ENCODE assay signal across 9 cellular contexts in the genomic region with DNA sequence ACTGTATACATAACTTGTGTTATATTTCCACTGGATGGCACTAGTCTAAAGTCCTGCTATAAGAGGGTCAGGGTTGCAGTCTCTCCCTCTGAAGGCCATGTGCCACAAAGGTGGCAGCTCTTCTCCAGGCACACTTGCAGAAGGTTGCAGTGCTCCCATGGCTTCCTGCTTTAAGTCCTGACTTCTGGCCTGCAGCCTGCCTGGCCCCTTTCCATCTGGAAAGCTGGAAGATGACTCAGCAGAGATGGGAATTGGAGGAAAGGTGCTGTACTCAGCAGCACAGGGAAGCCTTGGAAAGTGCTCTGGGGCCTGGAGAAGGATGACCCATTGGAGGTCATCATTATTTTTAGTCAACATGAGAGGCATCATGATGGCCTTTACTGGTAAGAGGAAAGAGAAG.
DNase-seq lines count a peak whose midpoint lies in the region; ATAC-seq and TF ChIP-seq lines count a peak whose summit lies in the region.
"Had no signal": no experiment of that assay in that cellular context is flagged by ENCODE, and none has a peak within 500 bp of the region (broad histone marks: within the 10 kb centered on the region; RNA-seq: fewer than 3 reads in every experiment).

No MANE protein-coding gene starts in this region.

- TF ChIP-seq CTCF in AG09319 (IDR thresholded peaks at IDR 0.05; ENCODE audit: low read depth, low read length) (no peak), epithelial cell of esophagus (IDR thresholded peaks at IDR 0.05; ENCODE audit: insufficient read depth, low read depth, low read length, missing control alignments) (no peak), nephron (IDR thresholded peaks at IDR 0.05; ENCODE audit: unreplicated experiment in 3 of 3) (no peak), nephron progenitor cell (IDR thresholded peaks at IDR 0.05) (no peak)

- no peak for ATAC-seq in HG03175 (IDR thresholded peaks at IDR 0.05; ENCODE audit: unreplicated experiment)

- H3K27me3 Mint-ChIP-seq in nephron (ENCODE audit: low read depth) (no peaks in the 10 kb centered on the region), nephron progenitor cell (ENCODE audit: low read depth, poor library complexity) (no peaks in the 10 kb centered on the region)

- no peak overlapping the region for H3K4me3 Mint-ChIP-seq in nephron
- no peak overlapping the region for H3K4me3 Mint-ChIP-seq in nephron progenitor cell
- H3K4me3 Mint-ChIP-seq: activated naive CD4-positive, alpha-beta T cell treated with anti-CD3 and anti-CD28 coated beads, Interleukin-2, amount 50 U/mL, for 24 hours had no signal

- H3K27ac Mint-ChIP-seq in nephron (peak overlapping the region in 2 of 3 experiments; percentile 48 to 75), nephron progenitor cell (no peak overlapping the region)
- H3K27ac Mint-ChIP-seq: activated naive CD4-positive, alpha-beta T cell treated with anti-CD3 and anti-CD28 coated beads, Interleukin-2, amount 50 U/mL, for 24 hours had no signal

- H3K36me3 Mint-ChIP-seq in nephron (ENCODE audit: low read depth): no peaks in the 10 kb centered on the region
- H3K36me3 Mint-ChIP-seq in nephron progenitor cell (ENCODE audit: low read depth): no peaks in the 10 kb centered on the region
- H3K36me3 Mint-ChIP-seq: activated naive CD4-positive, alpha-beta T cell treated with anti-CD3 and anti-CD28 coated beads, Interleukin-2, amount 50 U/mL, for 24 hours had no signal

- peaks cover 19% of the 10 kb centered on the region for H3K4me1 Mint-ChIP-seq in nephron
- peaks cover 15% of the 10 kb centered on the region for H3K4me1 Mint-ChIP-seq in nephron progenitor cell
- H3K4me1 Mint-ChIP-seq: activated naive CD4-positive, alpha-beta T cell treated with anti-CD3 and anti-CD28 coated beads, Interleukin-2, amount 50 U/mL, for 24 hours had no signal

- H3K9me3 Mint-ChIP-seq in nephron (no peaks in the 10 kb centered on the region), nephron progenitor cell (no peaks in the 10 kb centered on the region)
- H3K9me3 Mint-ChIP-seq: activated naive CD4-positive, alpha-beta T cell treated with anti-CD3 and anti-CD28 coated beads, Interleukin-2, amount 50 U/mL, for 24 hours had no signal

- H3K4me3 ChIP-seq in epithelial cell of esophagus (ENCODE audit: low read length): no peak overlapping the region

- DNase-seq in AG09319 (ENCODE audit: extremely low read depth, low read depth) (peak; percentile 57), NCI-H226 (peak; percentile 59), epithelial cell of esophagus (ENCODE audit: low read depth) (peak; percentile 71), nephron progenitor cell (no peak)
- DNase-seq in stimulated activated naive CD4-positive, alpha-beta T cell (lab: John Stamatoyannopoulos, UW): no peak
- DNase-seq in activated CD4-positive, alpha-beta T cell treated with anti-CD3 and anti-CD28 coated beads for 48 hours: no peak

Comparison
In these comparisons a context has a peak if more than half of its experiments do, and no peak if none do; other contexts are left out.
1. DNase-seq: peak in AG09319 (single experiment), NCI-H226 (single experiment) and epithelial cell of esophagus (single experiment); none in nephron progenitor cell (single experiment), stimulated activated naive CD4-positive, alpha-beta T cell (0 of 6) and activated CD4-positive, alpha-beta T cell treated with anti-CD3 and anti-CD28 coated beads for 48 hours (single experiment).